In the genomic region with DNA sequence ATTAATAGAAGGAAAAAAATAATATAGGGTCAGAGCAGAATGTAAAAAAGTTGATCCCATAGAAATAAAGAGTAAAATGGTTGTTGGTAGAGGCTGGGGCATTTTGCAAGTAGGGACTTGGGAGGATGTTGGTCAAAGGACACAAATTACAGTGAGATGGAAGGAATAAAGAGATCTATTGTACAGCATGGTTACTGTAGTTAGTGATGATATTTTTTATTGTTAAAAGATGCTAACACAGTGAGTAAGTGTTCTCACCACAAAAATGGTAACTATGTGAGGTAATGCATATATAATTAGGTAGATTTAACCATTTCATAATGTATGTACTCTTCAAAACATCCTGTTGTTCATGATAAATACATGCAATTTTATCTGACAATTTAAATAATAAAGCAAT, we compare ENCODE assay signal across 26 cellular contexts.
A peak's percentile ranks its signal among the peaks of the same experiment; 100 is the strongest.
DNase-seq lines count a peak whose midpoint lies in the region; ATAC-seq and TF ChIP-seq lines count a peak whose summit lies in the region.
"Had no signal": no experiment of that assay in that cellular context is flagged by ENCODE, and none has a peak within 500 bp of the region (broad histone marks: within the 10 kb centered on the region; RNA-seq: fewer than 3 reads in every experiment).

No MANE protein-coding gene starts in this region.

- dilution Hi-C loops in mammary epithelial cell (cut with HindIII; ENCODE audit: low sequenced_read_pairs), result no loop called here

- no peaks in the 10 kb centered on the region for H3K79me2 ChIP-seq in mammary epithelial cell (ENCODE audit: insufficient read depth, low read length)

- H3K27me3 ChIP-seq in mammary epithelial cell (ENCODE audit: insufficient read depth, low read length), result no peaks in the 10 kb centered on the region
- H3K27me3 ChIP-seq: BE2C, MG63, Peyer's patch had no signal

- H2AFZ ChIP-seq in mammary epithelial cell (ENCODE audit: low read depth, low read length), result no peak overlapping the region
- H2AFZ ChIP-seq: GM23248 had no signal

- no peak for ATAC-seq in GM18511 (IDR thresholded peaks at IDR 0.05; ENCODE audit: unreplicated experiment)
- ATAC-seq: K562 had no signal

- H3K27ac Mint-ChIP-seq in MCF 10A (ENCODE audit: low read depth, unreplicated experiment), result no peak overlapping the region
- H3K27ac Mint-ChIP-seq: CD14-positive monocyte; CD8-positive, alpha-beta memory T cell; H9 had no signal

- no peaks in the 10 kb centered on the region for H3K36me3 Mint-ChIP-seq in MCF 10A (ENCODE audit: insufficient read depth, unreplicated experiment)
- H3K36me3 Mint-ChIP-seq: CD14-positive monocyte; CD8-positive, alpha-beta memory T cell had no signal

- BruUV-seq in mammary epithelial cell (replicated peaks; lab: Mats Ljungman, UMichigan) (no TSS peak), MCF 10A (replicated peaks; lab: Mats Ljungman, UMichigan) (no TSS peak)

- H3K4me3 ChIP-seq in mammary epithelial cell (replicated peaks in 1 of 3; ENCODE audit: insufficient read depth in 1 of 3, low read depth in 2 of 3, low read length in 3 of 3), result no peak overlapping the region
- H3K4me3 ChIP-seq: GM23248, K562, MG63, Peyer's patch had no signal

- peaks cover 17% of the 10 kb centered on the region for H3K9me3 Mint-ChIP-seq in MCF 10A (ENCODE audit: unreplicated experiment)

- POLR2A ChIA-PET in MCF 10A (lab: Yijun Ruan, JAX), result no interaction called here

- DNase-seq in mammary epithelial cell, result peak; percentile 78
- no peak for DNase-seq in MCF 10A (ENCODE audit: unreplicated experiment)
- DNase-seq in SW480 (ENCODE audit: low spot score), result peak; percentile 87
- DNase-seq in epithelial cell of prostate (ENCODE audit: low read depth, low spot score), result peak; percentile 46
- no peak for DNase-seq in NCI-H510A treated with DMSO at 0.1 percent for 48 hours (lab: John Stamatoyannopoulos, UW)
- DNase-seq in GM03348 (ENCODE audit: low spot score), result no peak
- DNase-seq in HT-29 (ENCODE audit: low spot score), result no peak
- DNase-seq: BE2C; CD8-positive, alpha-beta memory T cell; DMS153; DND-41; GM23248; H9; Kasumi-1; MG63; NCI-H1105 treated with DMSO at 0.1 percent for 48 hours; NCI-H2029; NCI-H446 treated with DMSO at 0.1 percent for 48 hours; NCI-H526 treated with DMSO at 0.1 percent for 48 hours; Peyer's patch; SIG-M5; SK-N-SH had no signal

- CTCF ChIA-PET in mammary epithelial cell (lab: Charles Lee; ENCODE audit: low non-redundant PET), result no interaction called here
- CTCF ChIA-PET in MCF 10A (lab: Yijun Ruan, JAX), result no interaction called here

- H3K9me3 ChIP-seq in mammary epithelial cell (replicated peaks; ENCODE audit: insufficient read depth, low read length), result peaks cover 7% of the 10 kb centered on the region
- H3K9me3 ChIP-seq: BE2C, MG63, Peyer's patch had no signal

- H3K27me3 Mint-ChIP-seq in MCF 10A (ENCODE audit: insufficient read depth, unreplicated experiment), result peaks cover 53% of the 10 kb centered on the region
- H3K27me3 Mint-ChIP-seq: CD8-positive, alpha-beta memory T cell had no signal

- H3K36me3 ChIP-seq in mammary epithelial cell (ENCODE audit: insufficient read depth, low read length), result no peaks in the 10 kb centered on the region
- H3K36me3 ChIP-seq: BE2C, MG63, Peyer's patch had no signal

- H3K27ac ChIP-seq in mammary epithelial cell (ENCODE audit: insufficient read depth, low read depth, low read length), result peak overlapping the region; percentile 72
- H3K27ac ChIP-seq in epithelial cell of prostate, result no peak overlapping the region
- H3K27ac ChIP-seq: 22Rv1, GM23248, Peyer's patch had no signal

- no peaks in the 10 kb centered on the region for H3K4me1 Mint-ChIP-seq in MCF 10A (ENCODE audit: insufficient read depth, unreplicated experiment)
- H3K4me1 Mint-ChIP-seq: CD14-positive monocyte; CD8-positive, alpha-beta memory T cell; H9 had no signal

- in situ Hi-C loops in mammary epithelial cell (cut with MboI; ENCODE audit: low sequenced_read_pairs in 2 of 2), result no loop called here

- no peaks in the 10 kb centered on the region for H3K4me1 ChIP-seq in mammary epithelial cell (ENCODE audit: insufficient read depth, low read length)
- H3K4me1 ChIP-seq: BE2C, Peyer's patch had no signal

- no peaks in the 10 kb centered on the region for H4K20me1 ChIP-seq in mammary epithelial cell (ENCODE audit: insufficient read depth, low read length)

- intact Hi-C loops in mammary epithelial cell (cut with micrococcal nuclease), result no loop called here
- intact Hi-C loops in MCF 10A (cut with micrococcal nuclease), result no loop called here

- H3K4me2 ChIP-seq in mammary epithelial cell (ENCODE audit: insufficient read depth, low read depth, low read length), result peak overlapping the region; percentile 39
- H3K4me2 ChIP-seq: SK-N-SH had no signal

- no peak overlapping the region for H3K4me3 Mint-ChIP-seq in MCF 10A (ENCODE audit: unreplicated experiment)
- H3K4me3 Mint-ChIP-seq: CD14-positive monocyte; CD8-positive, alpha-beta memory T cell; H9 had no signal

- H3K9ac ChIP-seq in mammary epithelial cell (ENCODE audit: insufficient read depth, low read length), result no peak overlapping the region
- H3K9ac ChIP-seq: GM23248, SK-N-SH had no signal

- no peak for TF ChIP-seq CTCF in mammary epithelial cell (conservative IDR thresholded peaks at IDR 0.05 in 1 of 2, IDR thresholded peaks at IDR 0.05 in 1 of 2; ENCODE audit: extremely low read depth in 1 of 2, insufficient read depth in 1 of 2, low read depth in 1 of 2, low read length in 2 of 2)
- TF ChIP-seq CTCF in MCF 10A (IDR thresholded peaks at IDR 0.05; ENCODE audit: unreplicated experiment), result no peak

Comparison
In these comparisons a context has a peak if more than half of its experiments do, and no peak if none do; other contexts are left out.
1. DNase-seq: peak in mammary epithelial cell (single experiment), SW480 (single experiment) and epithelial cell of prostate (single experiment); none in MCF 10A (single experiment), NCI-H510A treated with DMSO at 0.1 percent for 48 hours (single experiment), GM03348 (single experiment) and HT-29 (single experiment).